1 cellular context compared by ENCODE assay signal in genomic region chr3:152243729-152244151, GRCh38.
A peak's percentile ranks its signal among the peaks of the same experiment; 100 is the strongest.
TF ChIP-seq lines count a peak whose summit lies in the region.
"Not testable (repeated sequence)": the region's sequence is repeated elsewhere in the genome, so short reads cannot be mapped to it uniquely, and the experiment has no call there.

No MANE protein-coding gene starts in this region.

TF ChIP-seq in K562, 482 proteins besides CTCF, POLR2A, EP300 and RAD21 (continued from another document):
- TF ChIP-seq NR2C2, ATF1 (CRISPR knock-in tag; IDR thresholded peaks at IDR 0.05): not testable (repeated sequence)
- peak; percentile 71 for TF ChIP-seq NR2C2 (tag; IDR thresholded peaks at IDR 0.05)
- TF ChIP-seq LEF1 (IDR thresholded peaks at IDR 0.05): 0 out of 2 replicates have a peak, but pooled peaks have one; percentile 10
- peak; percentile 82; the same call in 1 of the 2 replicates for TF ChIP-seq TRIM28 (IDR thresholded peaks at IDR 0.05)
- TF ChIP-seq ZNF24 (IDR thresholded peaks at IDR 0.05): peak; percentile 60; the same call in 1 of the 2 replicates
- TF ChIP-seq ATF1 (tag; IDR thresholded peaks at IDR 0.05): peak; percentile 53; the same call in 1 of the 2 replicates
- TF ChIP-seq KDM1A (IDR thresholded peaks at IDR 0.05): peak; percentile 74 to 84
- TF ChIP-seq SP1 (CRISPR knock-in tag; IDR thresholded peaks at IDR 0.05): peak; percentile 25; the same call in 1 of the 2 replicates
- TF ChIP-seq TEAD2 (tag; IDR thresholded peaks at IDR 0.05): 0 out of 2 replicates have a peak, but pooled peaks have one; percentile 29
